In genomic region chr6:3561745-3562144, GRCh38 we compare ENCODE assay signal across 12 cellular contexts.
A peak's percentile ranks its signal among the peaks of the same experiment; 100 is the strongest.
DNase-seq lines count a peak whose midpoint lies in the region; ATAC-seq and TF ChIP-seq lines count a peak whose summit lies in the region.
"Had no signal": no experiment of that assay in that cellular context is flagged by ENCODE, and none has a peak within 500 bp of the region (broad histone marks: within the 10 kb centered on the region; RNA-seq: fewer than 3 reads in every experiment).

No MANE protein-coding gene starts in this region.

- DNase-seq in Ammon's horn (ENCODE audit: low spot score) (peak; percentile 28), NAMALWA (ENCODE audit: low spot score) (peak; percentile 2), iris pigment epithelial cell (ENCODE audit: low read depth) (peak; percentile 76), activated T-cell treated with anti-CD3 and anti-CD28 coated beads for 4 hours (no peak)
- DNase-seq: activated CD4-positive, CD25-positive, alpha-beta regulatory T cell; body of pancreas; COR-L47; NCI-H1048 had no signal

- ATAC-seq in HG02571 (IDR thresholded peaks at IDR 0.05; ENCODE audit: unreplicated experiment) = no peak
- no peak for ATAC-seq in GM19035 (IDR thresholded peaks at IDR 0.05; ENCODE audit: unreplicated experiment)
- no peak for ATAC-seq in HG03280 (IDR thresholded peaks at IDR 0.05; ENCODE audit: unreplicated experiment)
- ATAC-seq: body of pancreas had no signal

- TF ChIP-seq CTCF in VCaP (conservative IDR thresholded peaks at IDR 0.05) = peak; percentile 19; the same call in 1 of the 2 replicates

- H3K27ac ChIP-seq in VCaP = no peak overlapping the region
- H3K27ac ChIP-seq: body of pancreas had no signal
